In genomic region chr4:4852591-4853362, GRCh38 we compare ENCODE assay signal across 8 cellular contexts. TPM values are rescaled to one million over a fixed set of nuclear protein-coding genes. Genes with fewer than 3 reads are reported as not detected.
DNase-seq lines count a peak whose midpoint lies in the region; ATAC-seq and TF ChIP-seq lines count a peak whose summit lies in the region.

No MANE protein-coding gene starts in this region.

- peaks cover 0 to 6% (median 0%) of the 10 kb centered on the region in 7 donors for H3K9me3 Mint-ChIP-seq in CD4-positive, CD25-positive, alpha-beta regulatory T cell
- H3K9me3 Mint-ChIP-seq in T-cell (no peaks in the 10 kb centered on the region), endothelial cell (ENCODE audit: unreplicated experiment) (no peaks in the 10 kb centered on the region)
- peaks cover 0 to 12% (median 0%) of the 10 kb centered on the region in 9 donors for H3K9me3 Mint-ChIP-seq in naive thymus-derived CD8-positive, alpha-beta T cell

- POLR2A ChIA-PET in T-cell (lab: Charles Lee), result no interaction called here
- POLR2A ChIA-PET in naive thymus-derived CD8-positive, alpha-beta T cell (lab: Charles Lee), result interaction anchor here (0.6 to 0.7 kb wide), 3 partner anchors 8 to 377 kb away, joined by 3 to 6 read pairs (median 3); no protein-coding TSS in a partner anchor

- WGBS in aorta, 2 donors, result 7% methylated on average over 42 of the region's 42 CpGs

- peak in 1 of 3 donors; percentile 49 for DNase-seq in CD4-positive, CD25-positive, alpha-beta regulatory T cell
- DNase-seq in T-cell, result peak in 4 of 34 experiments; percentile 2 to 25 (median 18)
- DNase-seq in endothelial cell (ENCODE audit: low spot score), result peak; percentile 60
- DNase-seq in naive thymus-derived CD8-positive, alpha-beta T cell, result peak in 1 of 10 donors; percentile 60
- DNase-seq in aorta, result peak; percentile 67 to 76
- DNase-seq in NCI-H69 (lab: John Stamatoyannopoulos, UW), result no peak
- no peak for DNase-seq in NCI-H1092 (lab: John Stamatoyannopoulos, UW)

- peaks cover 12% of the 10 kb centered on the region for H3K27me3 ChIP-seq in CD4-positive, CD25-positive, alpha-beta regulatory T cell (ENCODE audit: control insufficient read depth, insufficient read depth, low read length)
- H3K27me3 ChIP-seq in aorta (ENCODE audit: control insufficient read depth in 1 of 2, insufficient read depth in 2 of 2, low read length in 1 of 2), result no peaks in the 10 kb centered on the region

- no peak overlapping the region for H3K27ac ChIP-seq in CD4-positive, CD25-positive, alpha-beta regulatory T cell (ENCODE audit: insufficient read depth, low read length, poor library complexity, severe bottlenecking)
- peak overlapping the region in 1 of 2 donors; percentile 29 for H3K27ac ChIP-seq in aorta (ENCODE audit: low read depth in 1 of 2, low read length in 2 of 2)

- H3K4me1 ChIP-seq in CD4-positive, CD25-positive, alpha-beta regulatory T cell (ENCODE audit: control insufficient read depth, insufficient read depth, low read length, poor library complexity, severe bottlenecking), result peaks cover 32% of the 10 kb centered on the region
- H3K4me1 ChIP-seq in aorta (ENCODE audit: control insufficient read depth in 1 of 2, insufficient read depth in 2 of 2, low read length in 2 of 2), result no peaks in the 10 kb centered on the region

- H3K27me3 Mint-ChIP-seq in CD4-positive, CD25-positive, alpha-beta regulatory T cell, result peaks cover 82% of the 10 kb centered on the region
- peaks cover 53 to 79% of the 10 kb centered on the region in 2 donors for H3K27me3 Mint-ChIP-seq in T-cell
- peaks cover 20% of the 10 kb centered on the region for H3K27me3 Mint-ChIP-seq in endothelial cell (ENCODE audit: unreplicated experiment)
- H3K27me3 Mint-ChIP-seq in naive thymus-derived CD8-positive, alpha-beta T cell, result peaks cover 24 to 88% (median 53%) of the 10 kb centered on the region in 5 donors

- no peaks in the 10 kb centered on the region for H3K36me3 Mint-ChIP-seq in CD4-positive, CD25-positive, alpha-beta regulatory T cell
- H3K36me3 Mint-ChIP-seq in T-cell (no peaks in the 10 kb centered on the region), endothelial cell (ENCODE audit: low read depth, unreplicated experiment) (no peaks in the 10 kb centered on the region)
- peaks cover 0 to 6% (median 5%) of the 10 kb centered on the region in 3 donors for H3K36me3 Mint-ChIP-seq in naive thymus-derived CD8-positive, alpha-beta T cell

- TF ChIP-seq CTCF in endothelial cell (IDR thresholded peaks at IDR 0.05; ENCODE audit: unreplicated experiment), result peak; percentile 47

- CTCF ChIA-PET in T-cell (lab: Charles Lee), result no interaction called here

- peak; percentile 32 to 50 for ATAC-seq in CD4-positive, CD25-positive, alpha-beta regulatory T cell (ENCODE audit: low read depth in 2 of 2)
- ATAC-seq in GM21423 (IDR thresholded peaks at IDR 0.05; ENCODE audit: unreplicated experiment), result peak; percentile 69
- peak; percentile 52 to 62 (median 58) for ATAC-seq in T-cell (replicated peaks in 1 of 4)
- peak; percentile 57 to 65 for ATAC-seq in naive thymus-derived CD8-positive, alpha-beta T cell
- peak; percentile 74 for ATAC-seq in aorta (ENCODE audit: low FRiP score)

- H3K36me3 ChIP-seq in CD4-positive, CD25-positive, alpha-beta regulatory T cell (ENCODE audit: control insufficient read depth, insufficient read depth, low read length), result no peaks in the 10 kb centered on the region
- H3K36me3 ChIP-seq in aorta (ENCODE audit: control insufficient read depth in 1 of 2, insufficient read depth in 2 of 2, low read length in 1 of 2), result no peaks in the 10 kb centered on the region

- peaks cover 5 to 43% (median 20%) of the 10 kb centered on the region in 4 donors for H3K4me1 Mint-ChIP-seq in CD4-positive, CD25-positive, alpha-beta regulatory T cell
- H3K4me1 Mint-ChIP-seq in T-cell, result peaks cover 31 to 33% (median 32%) of the 10 kb centered on the region in 3 donors
- H3K4me1 Mint-ChIP-seq in endothelial cell (ENCODE audit: unreplicated experiment), result peaks cover 30% of the 10 kb centered on the region
- H3K4me1 Mint-ChIP-seq in naive thymus-derived CD8-positive, alpha-beta T cell, result peaks cover 20 to 40% (median 34%) of the 10 kb centered on the region in 4 donors

- peak overlapping the region; percentile 66 to 87 (median 84) for H3K4me3 Mint-ChIP-seq in CD4-positive, CD25-positive, alpha-beta regulatory T cell
- H3K4me3 Mint-ChIP-seq in T-cell, result peak overlapping the region; percentile 66 to 83 (median 73)
- H3K4me3 Mint-ChIP-seq in endothelial cell (ENCODE audit: unreplicated experiment), result peak overlapping the region; percentile 86
- peak overlapping the region; percentile 75 to 93 (median 84) for H3K4me3 Mint-ChIP-seq in naive thymus-derived CD8-positive, alpha-beta T cell

- intact Hi-C loops in aorta (cut with DNase I), result loop anchor here in 1 of 2 donors (5.0 kb wide), 1 partner anchor 60 kb away; no protein-coding TSS in a partner anchor

- H3K4me3 ChIP-seq in CD4-positive, CD25-positive, alpha-beta regulatory T cell (ENCODE audit: low read depth, low read length), result peak overlapping the region; percentile 37
- peak overlapping the region; percentile 23 to 30 for H3K4me3 ChIP-seq in aorta (ENCODE audit: low read length in 2 of 2)

- H3K9me3 ChIP-seq in CD4-positive, CD25-positive, alpha-beta regulatory T cell (ENCODE audit: control insufficient read depth in 2 of 2, low read length in 2 of 2), result no peaks in the 10 kb centered on the region
- H3K9me3 ChIP-seq in aorta (ENCODE audit: control insufficient read depth, low read length), result no peaks in the 10 kb centered on the region

- H3K27ac Mint-ChIP-seq in CD4-positive, CD25-positive, alpha-beta regulatory T cell, result peak overlapping the region in 1 of 3 donors; percentile 35
- H3K27ac Mint-ChIP-seq in T-cell, result peak overlapping the region in 1 of 2 donors; percentile 33
- peak overlapping the region; percentile 61 for H3K27ac Mint-ChIP-seq in endothelial cell (ENCODE audit: unreplicated experiment)
- peak overlapping the region in 2 of 10 donors; percentile 11 to 65 for H3K27ac Mint-ChIP-seq in naive thymus-derived CD8-positive, alpha-beta T cell

RNA-seq across cellular contexts. Expression of gene MSX1, which starts 6.7 kb away (rescaled TPM):
- total RNA-seq in CD4-positive, CD25-positive, alpha-beta regulatory T cell, result 0.54 TPM
- polyA plus RNA-seq in CD4-positive, CD25-positive, alpha-beta regulatory T cell, result under 1 TPM in 1 of 4 donors, not detected in 3; 0.32 TPM
- total RNA-seq in T-cell, result not detected
- total RNA-seq in endothelial cell (ENCODE audit: unreplicated experiment), result 17.4 TPM
- not detected for total RNA-seq in naive thymus-derived CD8-positive, alpha-beta T cell
- not detected for polyA plus RNA-seq in naive thymus-derived CD8-positive, alpha-beta T cell
- total RNA-seq in aorta, result 10 to 100 TPM in 1 of 2 donors, 1 to 10 TPM in 1; 4.5 to 14.5 TPM
- polyA plus RNA-seq in aorta, result 1 to 10 TPM; 3.8 to 4.8 TPM

Comparison
In these comparisons a context has a peak if more than half of its experiments do, and no peak if none do; other contexts are left out.
1. DNase-seq: peak in endothelial cell (single experiment) and aorta (2 of 2); none in NCI-H69 (single experiment) and NCI-H1092 (single experiment).
2. Peak in every context shown above with its lines, with median percentiles within 50 percentile points of each other: ATAC-seq and H3K4me3 Mint-ChIP-seq.